ENCODE assay signal across 8 cellular contexts in the genomic region with DNA sequence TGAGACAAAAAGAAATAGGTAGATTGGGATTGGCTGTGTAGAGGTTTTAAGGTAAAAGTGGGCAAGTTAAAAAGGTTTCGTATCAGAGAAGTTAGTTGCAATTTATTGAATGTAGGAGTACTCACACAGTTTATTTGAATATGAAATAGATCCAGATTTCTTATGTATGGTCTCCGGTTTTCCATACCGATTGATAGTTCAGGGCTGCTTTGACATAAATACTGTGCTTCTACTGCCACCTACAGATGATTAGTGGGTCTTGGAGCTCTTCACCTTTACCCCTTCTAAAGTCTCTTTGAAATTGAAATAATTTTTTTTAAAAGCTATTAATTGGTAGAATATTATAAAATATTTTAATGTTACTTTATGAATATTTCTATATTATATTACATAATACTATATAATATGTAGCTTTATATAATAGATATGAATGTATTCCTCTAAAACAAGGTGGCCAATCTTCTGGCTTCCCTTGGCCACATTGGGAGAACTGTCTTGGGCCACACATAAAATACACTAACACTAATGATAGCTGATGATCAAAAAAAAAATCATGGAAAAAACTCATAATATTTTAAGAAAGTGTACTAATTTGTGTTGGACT. TPM values are rescaled to one million over a fixed set of nuclear protein-coding genes. Genes with fewer than 3 reads are reported as not detected.
A peak's percentile ranks its signal among the peaks of the same experiment; 100 is the strongest.
DNase-seq lines count a peak whose midpoint lies in the region; ATAC-seq, FAIRE-seq and TF ChIP-seq lines count a peak whose summit lies in the region.

No MANE protein-coding gene starts in this region.

- ATAC-seq in K562 (peak; percentile 79), GM21717 (IDR thresholded peaks at IDR 0.05; ENCODE audit: unreplicated experiment) (no peak)

- H2AFZ ChIP-seq in K562 (ENCODE audit: low read depth, low read length) = no peak overlapping the region

- DNase-seq in D721Med (ENCODE audit: insufficient read length, low spot score) = no peak
- DNase-seq in HAP-1 (ENCODE audit: low spot score in 2 of 2) = peak; percentile 30 to 78
- DNase-seq in NCI-H526 (lab: John Stamatoyannopoulos, UW) = peak; percentile 40 to 81
- peak; percentile 30 to 58 (median 34) for DNase-seq in K562 (ENCODE audit: extremely low read depth in 1 of 4, low spot score in 3 of 4)
- no peak for DNase-seq in kidney epithelial cell (ENCODE audit: low read depth)
- no peak for DNase-seq in type B pancreatic cell (ENCODE audit: extremely low spot score, unreplicated experiment)
- DNase-seq in putamen (ENCODE audit: low spot score) = no peak

- no peak for TF ChIP-seq POLR2A in K562 (conservative IDR thresholded peaks at IDR 0.05)

- 35% methylated on average over 3 of the region's 3 CpGs for WGBS in K562 (ENCODE audit: insufficient coverage, low coverage, missing lambda C conversion rate)

- intact Hi-C loops in K562 (cut with micrococcal nuclease) = loop anchor here (1.0 to 10.0 kb wide), 5 partner anchors 64 to 591 kb away; a partner anchor contains a TSS

- H3K4me2 ChIP-seq in K562 (ENCODE audit: insufficient read depth, low read length) = no peak overlapping the region

- H3K36me3 ChIP-seq in HAP-1 (replicated peaks) (peaks cover 3% of the 10 kb centered on the region; the same call in 1 of the 2 replicates), K562 (ENCODE audit: control insufficient read depth, insufficient read depth, low read length) (peaks cover 15% of the 10 kb centered on the region; the same call in 2 of the 3 replicates), kidney epithelial cell (ENCODE audit: control insufficient read depth, insufficient read depth, low read length) (no peaks in the 10 kb centered on the region)

- peaks cover 17% of the 10 kb centered on the region for H3K4me1 Mint-ChIP-seq in type B pancreatic cell (ENCODE audit: unreplicated experiment)

- no peak overlapping the region for H3K9ac ChIP-seq in K562 (ENCODE audit: insufficient read depth in 1 of 2, low read depth in 2 of 2, low read length in 2 of 2)

- FAIRE-seq in D721Med (lab: Jason Lieb, UNC) (no peak), K562 (lab: Jason Lieb, UNC) (no peak)

- CTCF ChIA-PET in K562 (lab: Yijun Ruan, JAX; ENCODE audit: low intra/inter-chr PET ratio) = interaction anchor here (0.9 to 1.2 kb wide), 2 partner anchors 171 to 187 kb away, joined by 3 read pairs; no protein-coding TSS in a partner anchor

- no peaks in the 10 kb centered on the region for H3K4me1 ChIP-seq in HAP-1
- peaks cover 4 to 24% of the 10 kb centered on the region in 2 experiments; a peak in 3 of 5 replicates for H3K4me1 ChIP-seq in K562 (replicated peaks in 1 of 2; ENCODE audit: control insufficient read depth in 2 of 2, insufficient read depth in 2 of 2, low read length in 2 of 2)

- H3K27ac Mint-ChIP-seq in type B pancreatic cell = peak overlapping the region; percentile 8

- no peak overlapping the region for H3K27ac ChIP-seq in K562 (ENCODE audit: extremely low read depth, low read depth, low read length)

- TF ChIP-seq EP300 in K562 (IDR thresholded peaks at IDR 0.05; ENCODE audit: low read length) = no peak

- H3K27me3 Mint-ChIP-seq in type B pancreatic cell = no peaks in the 10 kb centered on the region

- no peak overlapping the region for H3K4me3 Mint-ChIP-seq in type B pancreatic cell

- H3K9me3 ChIP-seq in HAP-1 (no peaks in the 10 kb centered on the region), K562 (replicated peaks; ENCODE audit: control insufficient read depth, insufficient read depth, low read depth, low read length) (no peaks in the 10 kb centered on the region)

- no peaks in the 10 kb centered on the region for H3K27me3 ChIP-seq in HAP-1 (ENCODE audit: low read depth)
- no peaks in the 10 kb centered on the region for H3K27me3 ChIP-seq in K562 (ENCODE audit: control insufficient read depth in 2 of 2, insufficient read depth in 2 of 2, low read length in 2 of 2)
- H3K27me3 ChIP-seq in kidney epithelial cell (ENCODE audit: control insufficient read depth, insufficient read depth, low read length) = no peaks in the 10 kb centered on the region

- peaks cover 17% of the 10 kb centered on the region; the same call in 2 of the 3 replicates for H3K79me2 ChIP-seq in K562 (ENCODE audit: control insufficient read depth, insufficient read depth, low read length)

- TF ChIP-seq CTCF in D721Med (IDR thresholded peaks at IDR 0.05; ENCODE audit: insufficient read depth, missing control alignments) (peak; percentile 65), K562 (IDR thresholded peaks at IDR 0.05 in 2 of 3, conservative IDR thresholded peaks at IDR 0.05 in 1 of 3; ENCODE audit: insufficient read depth in 2 of 3, low read depth in 1 of 3, low read length in 3 of 3) (peak; percentile 27 to 70 (median 47); a peak in 5 of 6 replicates), kidney epithelial cell (IDR thresholded peaks at IDR 0.05; ENCODE audit: insufficient read depth, low read length, poor library complexity, severe bottlenecking) (peak; percentile 61), type B pancreatic cell (conservative IDR thresholded peaks at IDR 0.05) (peak; percentile 84)

- H3K9me3 Mint-ChIP-seq in type B pancreatic cell = no peaks in the 10 kb centered on the region

- H3K36me3 Mint-ChIP-seq in type B pancreatic cell = no peaks in the 10 kb centered on the region

- TF ChIP-seq RAD21 in K562 (CRISPR knock-in tag; conservative IDR thresholded peaks at IDR 0.05 in 1 of 2, IDR thresholded peaks at IDR 0.05 in 1 of 2) = peak; percentile 57 to 72

- H3K4me3 ChIP-seq in HAP-1 (no peak overlapping the region), K562 (no peak overlapping the region), kidney epithelial cell (ENCODE audit: low read depth, low read length) (no peak overlapping the region)

- H3K9me1 ChIP-seq in K562 (ENCODE audit: control insufficient read depth, insufficient read depth, low read length) = no peaks in the 10 kb centered on the region

- no peaks in the 10 kb centered on the region for H4K20me1 ChIP-seq in K562 (replicated peaks; ENCODE audit: control insufficient read depth, insufficient read depth, low read length)

- no TSS peak for BruUV-seq in K562 (replicated peaks; lab: Mats Ljungman, UMichigan)

- in situ Hi-C loops in HAP-1 (cut with MboI; ENCODE audit: low sequenced_read_pairs) (loop anchor here (5.0 kb wide), 1 partner anchor 89 kb away; no protein-coding TSS in a partner anchor), K562 (cut with MboI) (loop anchor here (5.0 kb wide), 2 partner anchors 89 to 171 kb away; no protein-coding TSS in a partner anchor)

- POLR2A ChIA-PET in K562 (lab: Yijun Ruan, JAX) = interaction anchor here (0.9 kb wide), 1 partner anchor 54 kb away, joined by 3 read pairs; no protein-coding TSS in a partner anchor

TF ChIP-seq in K562, 482 proteins besides CTCF, POLR2A, EP300 and RAD21 (continues in another document):
- TF ChIP-seq, protein P1, sequence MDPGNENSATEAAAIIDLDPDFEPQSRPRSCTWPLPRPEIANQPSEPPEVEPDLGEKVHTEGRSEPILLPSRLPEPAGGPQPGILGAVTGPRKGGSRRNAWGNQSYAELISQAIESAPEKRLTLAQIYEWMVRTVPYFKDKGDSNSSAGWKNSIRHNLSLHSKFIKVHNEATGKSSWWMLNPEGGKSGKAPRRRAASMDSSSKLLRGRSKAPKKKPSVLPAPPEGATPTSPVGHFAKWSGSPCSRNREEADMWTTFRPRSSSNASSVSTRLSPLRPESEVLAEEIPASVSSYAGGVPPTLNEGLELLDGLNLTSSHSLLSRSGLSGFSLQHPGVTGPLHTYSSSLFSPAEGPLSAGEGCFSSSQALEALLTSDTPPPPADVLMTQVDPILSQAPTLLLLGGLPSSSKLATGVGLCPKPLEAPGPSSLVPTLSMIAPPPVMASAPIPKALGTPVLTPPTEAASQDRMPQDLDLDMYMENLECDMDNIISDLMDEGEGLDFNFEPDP (CRISPR knock-in tag; IDR thresholded peaks at IDR 0.05) = no peak

RNA-seq across cellular contexts. Expression of a gene that starts 7.7 kb away (rescaled TPM):
- not detected in 2 replicates for total RNA-seq in K562 (2011; cell fraction: chromatin; rRNA removed; ENCODE audit: low replicate concordance)
- not detected in 2 replicates for total RNA-seq in K562 (2011; cell fraction: nucleolus; rRNA removed)
- not detected in 2 replicates for total RNA-seq in K562 (2011; cell fraction: nucleoplasm; rRNA removed)
- total RNA-seq in K562 (2014; rRNA removed) (not detected in 2 replicates), K562 (2014; rRNA removed; fragmentation: Illumina TruSeq; extraction: Trizol) (not detected in 2 replicates), K562 (2015; rRNA removed; fragmentation: Illumina TruSeq; extraction: Trizol) (not detected in 2 replicates), K562 (2021) (not detected in 2 replicates), kidney epithelial cell (not detected in 2 replicates), type B pancreatic cell (ENCODE audit: low replicate concordance) (not detected in 2 replicates)
- polyA plus RNA-seq in K562 (2011; rRNA removed) (not detected in 2 replicates), K562 (2014; fragmentation: Illumina TruSeq; extraction: Trizol) (not detected in 2 replicates), K562 (2014; fragmentation: Nextera tagmentation; extraction: Ambion mirVana) (under 1 TPM in 1 of 2 experiments, not detected in 1; 0.75 TPM), K562 (2014; rRNA removed) (not detected in 2 replicates)
- not detected in 2 replicates for polyA plus RNA-seq in K562 (2011; cell fraction: cytosol; rRNA removed)
- not detected in 2 replicates for polyA plus RNA-seq in K562 (2011; cell fraction: nucleus; rRNA removed)
- 0.08 and 0.13 TPM in 2 replicates for polyA plus RNA-seq in K562 (2012)
- not detected in 2 replicates for polyA minus RNA-seq in K562 (2011; rRNA and poly(A)+ RNA removed)
- polyA minus RNA-seq in K562 (2011; cell fraction: cytosol; rRNA and poly(A)+ RNA removed) = not detected in 2 replicates
- polyA minus RNA-seq in K562 (2011; cell fraction: nucleus; rRNA and poly(A)+ RNA removed) = not detected in 2 replicates

RNA-seq across cellular contexts. Expression of a gene that starts 41.3 kb away (rescaled TPM):
- 3.6 and 4.7 TPM in 2 replicates for total RNA-seq in K562 (2011; cell fraction: chromatin; rRNA removed; ENCODE audit: low replicate concordance)
- 2.6 and 4.0 TPM in 2 replicates for total RNA-seq in K562 (2011; cell fraction: nucleolus; rRNA removed)
- total RNA-seq in K562 (2011; cell fraction: nucleoplasm; rRNA removed) = 4.1 and 5.4 TPM in 2 replicates
- total RNA-seq in K562 (2014; rRNA removed) (1.3 and 1.6 TPM in 2 replicates), K562 (2014; rRNA removed; fragmentation: Illumina TruSeq; extraction: Trizol) (2.9 and 3.5 TPM in 2 replicates), K562 (2015; rRNA removed; fragmentation: Illumina TruSeq; extraction: Trizol) (9.3 and 10.0 TPM in 2 replicates), K562 (2021) (2.3 TPM in 2 replicates), kidney epithelial cell (0.14 and 0.71 TPM in 2 replicates), type B pancreatic cell (ENCODE audit: low replicate concordance) (not detected in 2 replicates)
- polyA plus RNA-seq in K562 (2011; rRNA removed) (2.6 and 9.4 TPM in 2 replicates), K562 (2014; fragmentation: Illumina TruSeq; extraction: Trizol) (3.6 and 3.7 TPM in 2 replicates), K562 (2014; fragmentation: Nextera tagmentation; extraction: Ambion mirVana) (10 to 100 TPM in 1 of 2 experiments, 1 to 10 TPM in 1; 6.9 to 10.2 TPM), K562 (2014; rRNA removed) (1.9 and 2.5 TPM in 2 replicates)
- polyA plus RNA-seq in K562 (2011; cell fraction: cytosol; rRNA removed) = 1.7 and 5.1 TPM in 2 replicates
- 0.97 and 2.6 TPM in 2 replicates for polyA plus RNA-seq in K562 (2011; cell fraction: nucleus; rRNA removed)
- 3.7 and 8.1 TPM in 2 replicates for polyA plus RNA-seq in K562 (2012)
- 2.0 and 6.3 TPM in 2 replicates for polyA minus RNA-seq in K562 (2011; rRNA and poly(A)+ RNA removed)
- 2.6 TPM in 1 of 2 replicates, not detected in the other for polyA minus RNA-seq in K562 (2011; cell fraction: cytosol; rRNA and poly(A)+ RNA removed)
- 0.78 and 0.81 TPM in 2 replicates for polyA minus RNA-seq in K562 (2011; cell fraction: nucleus; rRNA and poly(A)+ RNA removed)

Comparison
In these comparisons a context has a peak if more than half of its experiments do, and no peak if none do; other contexts are left out.
1. DNase-seq: peak in HAP-1 (2 of 2), NCI-H526 (2 of 2) and K562 (4 of 4); none in D721Med (single experiment), kidney epithelial cell (single experiment), type B pancreatic cell (single experiment) and putamen (single experiment).
2. Peak in every context shown above with its lines, with median percentiles within 50 percentile points of each other: CTCF ChIP-seq.